In the genomic region with DNA sequence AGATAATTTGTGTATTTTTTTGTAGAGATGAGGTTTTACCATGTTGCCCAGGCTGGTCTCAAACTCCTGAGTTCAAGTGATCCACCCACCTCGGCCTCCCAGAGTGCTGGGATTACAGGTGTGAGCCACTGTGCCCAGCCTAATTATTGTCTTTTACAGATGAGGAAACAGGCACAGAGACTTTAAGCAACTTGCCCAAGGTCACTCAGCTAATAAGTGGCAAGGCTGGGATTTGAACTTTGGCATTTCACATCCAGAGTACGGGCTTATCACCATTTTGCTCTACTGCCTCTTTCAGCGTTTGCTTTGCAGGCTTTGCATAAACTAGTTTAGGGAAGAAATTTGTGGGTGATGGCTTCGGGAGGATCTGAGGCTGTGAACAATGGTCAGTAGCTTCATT, we compare ENCODE assay signal across 8 cellular contexts. TPM values are rescaled to one million over a fixed set of nuclear protein-coding genes. Genes with fewer than 3 reads are reported as not detected.
A peak's percentile ranks its signal among the peaks of the same experiment; 100 is the strongest.
DNase-seq lines count a peak whose midpoint lies in the region; ATAC-seq and TF ChIP-seq lines count a peak whose summit lies in the region.
"Not testable (repeated sequence)": the region's sequence is repeated elsewhere in the genome, so short reads cannot be mapped to it uniquely, and the experiment has no call there.

No MANE protein-coding gene starts in this region.

- not testable (repeated sequence) for TF ChIP-seq CTCF in GM23338 (conservative IDR thresholded peaks at IDR 0.05; ENCODE audit: low read depth in 2 of 2); left ventricle myocardium inferior (IDR thresholded peaks at IDR 0.05; ENCODE audit: borderline replicate concordance); mesothelial cell of epicardium (IDR thresholded peaks at IDR 0.05; ENCODE audit: unreplicated experiment); psoas muscle (IDR thresholded peaks at IDR 0.05); uterus (IDR thresholded peaks at IDR 0.05)

- not testable (repeated sequence) for H3K4me1 Mint-ChIP-seq in GM23338
- H3K4me1 Mint-ChIP-seq in activated T-cell treated with anti-CD3 and anti-CD28 coated beads, Interleukin-2, amount 50 U/mL, for 24 hours (ENCODE audit: low read depth) = peaks cover 10% of the 10 kb centered on the region
- H3K4me1 Mint-ChIP-seq in activated naive CD8-positive, alpha-beta T cell treated with anti-CD3 and anti-CD28 coated beads, Interleukin-2, amount 50 U/mL, for 24 hours = peaks cover 18% of the 10 kb centered on the region
- peaks cover 31% of the 10 kb centered on the region for H3K4me1 Mint-ChIP-seq in mesothelial cell of epicardium
- H3K4me1 Mint-ChIP-seq in stimulated activated memory B cell treated with anti-CD40 and anti-IgM and Interleukin-4, amounts not matched to agents 10 μg/mL and 1 μg/mL and 100 μg/mL, for 72 hours = peaks cover 20% of the 10 kb centered on the region

- not testable (repeated sequence) for H3K9me2 ChIP-seq in GM23338 (ENCODE audit: insufficient read depth)

- H3K9me3 ChIP-seq in left ventricle myocardium inferior (replicated peaks); psoas muscle; uterus: not testable (repeated sequence)

- H3F3A ChIP-seq in GM23338 (replicated peaks; ENCODE audit: low read depth) = not testable (repeated sequence)

- not testable (repeated sequence) for H4K20me1 ChIP-seq in GM23338 (replicated peaks; ENCODE audit: insufficient read depth)

- H3K27ac ChIP-seq in GM23338 (ENCODE audit: low read depth) = not testable (repeated sequence)
- H3K27ac ChIP-seq in left ventricle myocardium inferior (replicated peaks) (peak overlapping the region; percentile 49), psoas muscle (peak overlapping the region; percentile 42), uterus (peak overlapping the region; percentile 84 to 86)

- H3K9me3 Mint-ChIP-seq in GM23338; activated T-cell treated with anti-CD3 and anti-CD28 coated beads, Interleukin-2, amount 50 U/mL, for 24 hours; activated naive CD8-positive, alpha-beta T cell treated with anti-CD3 and anti-CD28 coated beads, Interleukin-2, amount 50 U/mL, for 24 hours; mesothelial cell of epicardium; stimulated activated memory B cell treated with anti-CD40 and anti-IgM and Interleukin-4, amounts not matched to agents 10 μg/mL and 1 μg/mL and 100 μg/mL, for 72 hours: not testable (repeated sequence)

- not testable (repeated sequence) for H3K4me3 ChIP-seq in GM23338, left ventricle myocardium inferior, psoas muscle, uterus

- H3K27me3 ChIP-seq in GM23338 (ENCODE audit: insufficient read depth); left ventricle myocardium inferior (ENCODE audit: low read depth); psoas muscle (ENCODE audit: insufficient read depth in 3 of 3, low read length in 2 of 3); uterus: not testable (repeated sequence)

- not testable (repeated sequence) for H2AFZ ChIP-seq in GM23338

- H3K36me3 ChIP-seq in GM23338 (ENCODE audit: insufficient read depth); left ventricle myocardium inferior; psoas muscle (ENCODE audit: insufficient read depth in 1 of 2, low read depth in 1 of 2); uterus: not testable (repeated sequence)

- H3K79me2 ChIP-seq in GM23338 (replicated peaks; ENCODE audit: insufficient read depth) = not testable (repeated sequence)

- not testable (repeated sequence) for H3K4me1 ChIP-seq in GM23338 (ENCODE audit: insufficient read depth); uterus
- H3K4me1 ChIP-seq in left ventricle myocardium inferior (peaks cover 12% of the 10 kb centered on the region), psoas muscle (peaks cover 12% of the 10 kb centered on the region)

- intact Hi-C loops in left ventricle myocardium inferior (cut with micrococcal nuclease); psoas muscle (cut with DNase I): not testable (repeated sequence)
- intact Hi-C loops in uterus (cut with DNase I; ENCODE audit: low total_unique reads) = loop anchor here (10.0 kb wide), 1 partner anchor 59 kb away; a partner anchor contains a TSS

- not testable (repeated sequence) for DNase-seq in GM23338 (ENCODE audit: low spot score); activated T-cell treated with anti-CD3 and anti-CD28 coated beads, Interleukin-2, amount 50 U/mL, for 24 hours; activated naive CD8-positive, alpha-beta T cell treated with anti-CD3 and anti-CD28 coated beads, Interleukin-2, amount 50 U/mL, for 24 hours; left ventricle myocardium inferior; mesothelial cell of epicardium (ENCODE audit: low spot score in 2 of 2, unreplicated experiment in 2 of 2); psoas muscle; uterus

- H3K27ac Mint-ChIP-seq in GM23338 = 0 out of 2 replicates have a peak overlapping the region, but pooled peaks have one; percentile 14
- H3K27ac Mint-ChIP-seq in activated T-cell treated with anti-CD3 and anti-CD28 coated beads, Interleukin-2, amount 50 U/mL, for 24 hours = peak overlapping the region; percentile 3
- peak overlapping the region; percentile 81 for H3K27ac Mint-ChIP-seq in activated naive CD8-positive, alpha-beta T cell treated with anti-CD3 and anti-CD28 coated beads, Interleukin-2, amount 50 U/mL, for 24 hours
- peak overlapping the region; percentile 13 for H3K27ac Mint-ChIP-seq in mesothelial cell of epicardium
- peak overlapping the region; percentile 82 for H3K27ac Mint-ChIP-seq in stimulated activated memory B cell treated with anti-CD40 and anti-IgM and Interleukin-4, amounts not matched to agents 10 μg/mL and 1 μg/mL and 100 μg/mL, for 72 hours

- not testable (repeated sequence) for H3K27me3 Mint-ChIP-seq in GM23338 (ENCODE audit: insufficient read depth, low read depth, poor library complexity); activated T-cell treated with anti-CD3 and anti-CD28 coated beads, Interleukin-2, amount 50 U/mL, for 24 hours; activated naive CD8-positive, alpha-beta T cell treated with anti-CD3 and anti-CD28 coated beads, Interleukin-2, amount 50 U/mL, for 24 hours; mesothelial cell of epicardium (ENCODE audit: low read depth); stimulated activated memory B cell treated with anti-CD40 and anti-IgM and Interleukin-4, amounts not matched to agents 10 μg/mL and 1 μg/mL and 100 μg/mL, for 72 hours

- not testable (repeated sequence) for H3K36me3 Mint-ChIP-seq in GM23338 (ENCODE audit: low read depth); activated T-cell treated with anti-CD3 and anti-CD28 coated beads, Interleukin-2, amount 50 U/mL, for 24 hours (ENCODE audit: low read depth); activated naive CD8-positive, alpha-beta T cell treated with anti-CD3 and anti-CD28 coated beads, Interleukin-2, amount 50 U/mL, for 24 hours (ENCODE audit: low read depth); mesothelial cell of epicardium
- H3K36me3 Mint-ChIP-seq in stimulated activated memory B cell treated with anti-CD40 and anti-IgM and Interleukin-4, amounts not matched to agents 10 μg/mL and 1 μg/mL and 100 μg/mL, for 72 hours = peaks cover 30% of the 10 kb centered on the region

- TF ChIP-seq POLR2A in uterus (IDR thresholded peaks at IDR 0.05) = not testable (repeated sequence)

- 85 to 88% (median 86%) methylated on average over 4 of the region's 4 CpGs for WGBS in psoas muscle, 3 donors

- ATAC-seq in GM23338; activated naive CD8-positive, alpha-beta T cell treated with anti-CD3 and anti-CD28 coated beads, Interleukin-2, amount 50 U/mL, for 24 hours; psoas muscle; stimulated activated memory B cell treated with anti-CD40 and anti-IgM and Interleukin-4, amounts not matched to agents 10 μg/mL and 1 μg/mL and 100 μg/mL, for 72 hours: not testable (repeated sequence)

- not testable (repeated sequence) for H3K4me2 ChIP-seq in GM23338

- H3K4me3 Mint-ChIP-seq in GM23338; activated T-cell treated with anti-CD3 and anti-CD28 coated beads, Interleukin-2, amount 50 U/mL, for 24 hours; activated naive CD8-positive, alpha-beta T cell treated with anti-CD3 and anti-CD28 coated beads, Interleukin-2, amount 50 U/mL, for 24 hours; mesothelial cell of epicardium; stimulated activated memory B cell treated with anti-CD40 and anti-IgM and Interleukin-4, amounts not matched to agents 10 μg/mL and 1 μg/mL and 100 μg/mL, for 72 hours: not testable (repeated sequence)

RNA-seq across cellular contexts. Expression of a gene that starts 57.3 kb away (rescaled TPM):
- 21.0 and 21.4 TPM in 2 replicates for total RNA-seq in GM23338 (2014; rRNA removed; shearing (Covaris generic))
- 8.5 and 10.9 TPM in 2 replicates for polyA plus RNA-seq in GM23338 (2016; fragmentation: Nextera tagmentation; extraction: Ambion mirVana)
- total RNA-seq in left ventricle myocardium inferior = 31.2 TPM
- 21.8 to 26.8 TPM (median 26.8 TPM) in 3 replicates for total RNA-seq in mesothelial cell of epicardium
- 10 to 100 TPM; 46.5 to 72.2 (median 55.8) TPM for total RNA-seq in psoas muscle
- 10 to 100 TPM; 11.9 to 26.4 (median 21.3) TPM for polyA plus RNA-seq in psoas muscle
- total RNA-seq in uterus = 100 to 1,000 TPM in 1 of 4 donors, 10 to 100 TPM in 3; 20.6 to 138 (median 32.8) TPM

Comparison
In these comparisons a context has a peak if more than half of its experiments do, and no peak if none do; other contexts are left out.
1. H3K27ac Mint-ChIP-seq: peak in every context shown above with its lines; median percentile 82 in stimulated activated memory B cell treated with anti-CD40 and anti-IgM and Interleukin-4, amounts not matched to agents 10 μg/mL and 1 μg/mL and 100 μg/mL, for 72 hours; 81 in activated naive CD8-positive, alpha-beta T cell treated with anti-CD3 and anti-CD28 coated beads, Interleukin-2, amount 50 U/mL, for 24 hours; 14 in GM23338; 13 in mesothelial cell of epicardium; 3 in activated T-cell treated with anti-CD3 and anti-CD28 coated beads, Interleukin-2, amount 50 U/mL, for 24 hours.